In the genomic region with DNA sequence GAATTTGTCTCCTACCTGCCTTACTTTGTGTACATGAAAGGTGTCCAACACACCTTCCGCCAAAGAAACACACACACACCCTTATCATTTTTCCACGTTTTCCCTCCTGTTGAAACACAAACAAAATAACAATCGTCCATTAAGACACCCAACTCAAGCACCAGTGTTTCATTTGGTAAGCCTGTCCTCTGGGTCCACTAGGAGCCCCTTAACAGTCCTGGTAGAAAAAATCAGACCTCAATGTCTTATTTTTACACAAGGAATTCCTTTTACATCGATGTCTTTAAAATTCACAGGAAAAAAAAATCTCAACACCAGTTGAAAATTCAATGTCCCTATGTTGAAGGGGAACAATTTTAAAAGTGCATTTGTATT, we compare ENCODE assay signal across 1 cellular context.
TF ChIP-seq lines count a peak whose summit lies in the region.

No MANE protein-coding gene starts in this region.

TF ChIP-seq in K562, 482 proteins besides CTCF, POLR2A, EP300 and RAD21:
- 0 out of 2 replicates have a peak, but pooled peaks have one; percentile 3 for TF ChIP-seq ZEB2 (IDR thresholded peaks at IDR 0.05)
- no peak for TF ChIP-seq MAFF (IDR thresholded peaks at IDR 0.05; ENCODE audit: low read length)
- TF ChIP-seq GTF2E2 (tag; IDR thresholded peaks at IDR 0.05), result 0 out of 2 replicates have a peak, but pooled peaks have one; percentile 18
- TF ChIP-seq MYC (IDR thresholded peaks at IDR 0.05; ENCODE audit: low read depth, low read length), result 0 out of 2 replicates have a peak, but pooled peaks have one; percentile 0
- TF ChIP-seq MYC (CRISPR knock-in tag; IDR thresholded peaks at IDR 0.05; ENCODE audit: borderline replicate concordance, low read depth), result no peak
- TF ChIP-seq ZNF766 (CRISPR knock-in tag; conservative IDR thresholded peaks at IDR 0.05), result 0 out of 2 replicates have a peak, but pooled peaks have one; percentile 28
- TF ChIP-seq ZNF668 (CRISPR knock-in tag; IDR thresholded peaks at IDR 0.05), result peak; percentile 49; the same call in 1 of the 2 replicates
- TF ChIP-seq ZNF239 (CRISPR knock-in tag; IDR thresholded peaks at IDR 0.05), result no peak
- no peak for TF ChIP-seq KAT8 (IDR thresholded peaks at IDR 0.05; ENCODE audit: low read depth)
- TF ChIP-seq EP400 (IDR thresholded peaks at IDR 0.05), result no peak
- no peak for TF ChIP-seq CHCHD3 (CRISPR knock-in tag; IDR thresholded peaks at IDR 0.05)
- TF ChIP-seq AFF1 (IDR thresholded peaks at IDR 0.05; ENCODE audit: low read depth in 1 of 2, partially characterized antibody in 2 of 2), result peak in 1 of 2 experiments; percentile 5
